In the genomic region with DNA sequence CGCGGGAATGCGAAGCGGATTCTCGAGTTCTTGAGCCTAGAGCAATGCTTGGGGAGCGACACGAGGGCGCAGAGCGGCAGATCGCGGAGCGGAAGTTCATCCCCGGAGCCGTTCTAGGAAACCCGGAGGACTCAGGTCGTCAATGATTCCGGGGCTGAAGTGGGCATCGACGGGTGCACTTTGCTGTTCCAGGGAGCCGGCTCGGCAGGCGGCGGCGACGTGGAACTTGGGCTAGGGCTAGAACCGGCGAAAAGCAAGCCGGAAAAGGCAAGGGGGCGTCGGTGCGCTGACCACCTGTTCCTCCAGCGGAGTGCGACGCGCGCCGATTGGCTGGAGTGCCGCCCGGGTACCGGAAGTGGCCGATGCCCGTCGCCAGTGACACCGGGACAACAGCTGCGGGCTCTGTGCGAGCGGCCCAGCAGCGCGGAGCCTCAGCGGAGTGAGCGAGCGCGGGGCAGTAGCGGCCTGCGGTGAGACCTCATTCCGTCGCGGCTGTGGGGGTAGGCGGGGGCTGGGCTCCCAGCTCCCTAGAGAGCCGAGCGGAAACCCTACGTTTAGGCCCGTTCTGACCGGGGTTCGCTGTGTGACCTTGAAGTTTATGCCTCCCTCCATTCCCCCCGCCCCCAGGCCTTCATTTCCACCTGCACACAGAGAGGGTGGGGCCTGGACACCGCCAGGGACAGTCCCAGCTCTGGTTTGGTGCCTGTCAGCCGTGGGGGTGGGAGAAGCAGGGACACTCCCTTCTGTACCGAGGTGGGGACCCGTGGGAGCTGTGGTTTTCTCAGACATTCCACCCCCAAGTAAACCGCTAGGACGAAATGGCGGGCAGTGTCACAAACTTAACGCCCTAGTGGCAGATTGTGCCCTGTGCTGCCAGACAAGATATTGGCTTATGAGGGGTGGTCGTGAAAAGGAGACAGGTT, we compare ENCODE assay signal across 8 cellular contexts. TPM values are rescaled to one million over a fixed set of nuclear protein-coding genes. Genes with fewer than 3 reads are reported as not detected.
A peak's percentile ranks its signal among the peaks of the same experiment; 100 is the strongest.
DNase-seq lines count a peak whose midpoint lies in the region; ATAC-seq and TF ChIP-seq lines count a peak whose summit lies in the region.

A gene (plus strand): TSS at position 362 of the 923 bp plus-strand sequence. CDS start 13,038 bp downstream, outside the sequence.

- peak; percentile 68 to 74 for DNase-seq in NCI-H187 (lab: John Stamatoyannopoulos, UW)
- DNase-seq in NCI-H187 treated with DMSO at 0.1 percent for 48 hours (lab: John Stamatoyannopoulos, UW), result no peak
- peak; percentile 72 to 90 for DNase-seq in NCI-H526 (lab: John Stamatoyannopoulos, UW)
- peak; percentile 70 for DNase-seq in activated CD8-positive, alpha-beta memory T cell treated with anti-CD3 and anti-CD28 coated beads, Interleukin-2, amount 50 U/mL, for 4 hours
- peak; percentile 68 for DNase-seq in epithelial cell of esophagus (ENCODE audit: low read depth)
- DNase-seq in myocyte (ENCODE audit: low read depth), result peak; percentile 51
- DNase-seq in stimulated activated CD8-positive, alpha-beta memory T cell treated with anti-CD3 and anti-CD28 coated beads, Interleukin-7, amount 100 ng/mL, for 1 hour (ENCODE audit: low read depth in 2 of 2), result peak; percentile 37 to 50

- H3K4me3 ChIP-seq in epithelial cell of esophagus (ENCODE audit: low read length), result peak within 1 kb of the TSS; percentile 72

- ATAC-seq in HG03045 (IDR thresholded peaks at IDR 0.05; ENCODE audit: unreplicated experiment), result peak; percentile 81

- TF ChIP-seq CTCF in epithelial cell of esophagus (IDR thresholded peaks at IDR 0.05; ENCODE audit: insufficient read depth, low read depth, low read length, missing control alignments), result no peak

RNA-seq across cellular contexts. Expression of the gene that starts here (rescaled TPM):
- total RNA-seq in myocyte, result 0.16 and 0.32 TPM in 2 replicates
- polyA plus RNA-seq in myocyte (2012), result 0.30 TPM

Comparison
In these comparisons a context has a peak if more than half of its experiments do, and no peak if none do; other contexts are left out.
1. Peak in DNase-seq in myocyte; RNA of the gene not detected or under 1 TPM.